14 cellular contexts compared by ENCODE assay signal in the genomic region with DNA sequence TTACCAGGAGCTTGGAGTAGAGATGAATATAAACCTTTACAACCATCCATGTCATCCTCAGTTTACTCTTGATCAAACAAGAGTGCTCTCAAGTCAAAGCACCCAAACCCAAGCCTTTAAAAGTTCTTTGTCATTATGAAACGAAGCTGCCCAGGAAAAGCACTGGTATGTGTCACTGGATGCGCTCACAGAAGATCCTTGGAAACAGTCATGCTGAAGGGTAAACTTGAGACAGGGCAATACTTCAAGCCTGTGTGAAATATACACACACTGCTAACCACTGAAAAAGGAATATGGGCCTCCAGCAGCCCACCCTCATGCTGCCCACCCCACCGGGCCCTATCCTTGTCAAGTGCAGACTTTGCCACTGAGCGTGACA.
DNase-seq lines count a peak whose midpoint lies in the region; ATAC-seq, FAIRE-seq and TF ChIP-seq lines count a peak whose summit lies in the region.
"Had no signal": no experiment of that assay in that cellular context is flagged by ENCODE, and none has a peak within 500 bp of the region (broad histone marks: within the 10 kb centered on the region; RNA-seq: fewer than 3 reads in every experiment).

No MANE protein-coding gene starts in this region.

- H3K18ac ChIP-seq in H1 (ENCODE audit: extremely low read depth, low read length) (no peak overlapping the region), mesendoderm (ENCODE audit: low read length) (no peak overlapping the region)

- H2BK120ac ChIP-seq in H1 (replicated peaks; ENCODE audit: low read depth, low read length) (no peak overlapping the region), mesendoderm (ENCODE audit: low read depth, low read length) (no peak overlapping the region)

- TF ChIP-seq EP300 in H1 (IDR thresholded peaks at IDR 0.05; ENCODE audit: borderline replicate concordance in 1 of 2, low read depth in 2 of 2, low read length in 2 of 2) = no peak

- FAIRE-seq in H1 (lab: Jason Lieb, UNC) = no peak

- H3K36me3 ChIP-seq in H1 (ENCODE audit: control insufficient read depth in 2 of 4, insufficient read depth in 4 of 4, low read length in 3 of 4) (peaks cover 0 to 10% (median 6%) of the 10 kb centered on the region in 4 experiments; a peak in 6 of 8 replicates), thyroid gland (peaks cover 0 to 4% of the 10 kb centered on the region in 2 donors), mesendoderm (ENCODE audit: control insufficient read depth, insufficient read depth, low read length) (no peaks in the 10 kb centered on the region)

- H3K27me3 Mint-ChIP-seq in activated naive CD4-positive, alpha-beta T cell treated with anti-CD3 and anti-CD28 coated beads for 36 hours (ENCODE audit: low read depth) = no peaks in the 10 kb centered on the region

- peaks cover 16% of the 10 kb centered on the region for H3K36me3 Mint-ChIP-seq in activated naive CD4-positive, alpha-beta T cell treated with anti-CD3 and anti-CD28 coated beads for 36 hours (ENCODE audit: low read depth)

- ATAC-seq in HG03097 (IDR thresholded peaks at IDR 0.05; ENCODE audit: low FRiP score, unreplicated experiment) = peak; percentile 23
- ATAC-seq in HG02973 (IDR thresholded peaks at IDR 0.05; ENCODE audit: unreplicated experiment) = no peak
- ATAC-seq: lower lobe of right lung had no signal

- H4K8ac ChIP-seq in H1 (ENCODE audit: extremely low read depth, insufficient read depth, low read length) (no peak overlapping the region), mesendoderm (ENCODE audit: low read depth, low read length) (no peak overlapping the region)

- POLR2A ChIA-PET in H1 (lab: Charles Lee; ENCODE audit: partially characterized antibody) = interaction anchor here (1.0 to 2.1 kb wide), 2 partner anchors 9 to 21 kb away, joined by 3 to 7 read pairs; no protein-coding TSS in a partner anchor

- 0 out of 2 replicates have a peak overlapping the region, but pooled peaks have one; percentile 18 for H2BK12ac ChIP-seq in H1 (ENCODE audit: low read depth, low read length)

- H2BK20ac ChIP-seq in H1 (ENCODE audit: low read length) = no peak overlapping the region

- intact Hi-C loops in activated naive CD4-positive, alpha-beta T cell treated with anti-CD3 and anti-CD28 coated beads for 36 hours (cut with micrococcal nuclease) = loop anchor here (1.0 to 2.0 kb wide), 2 partner anchors 15 to 38 kb away; no protein-coding TSS in a partner anchor
- intact Hi-C loops in thyroid gland (cut with DNase I) = no loop called here

- H3K9ac ChIP-seq in H1 (replicated peaks in 1 of 4; ENCODE audit: extremely low read depth in 1 of 4, low read depth in 3 of 4, low read length in 3 of 4) (no peak overlapping the region), mesendoderm (ENCODE audit: low read length) (no peak overlapping the region)

- H3K79me2 ChIP-seq in H1 (ENCODE audit: control insufficient read depth in 1 of 2, insufficient read depth in 2 of 2, low read length in 2 of 2) = no peaks in the 10 kb centered on the region
- no peaks in the 10 kb centered on the region for H3K79me2 ChIP-seq in mesendoderm (ENCODE audit: control insufficient read depth, insufficient read depth, low read length)

- no peak overlapping the region for H3K23ac ChIP-seq in H1 (ENCODE audit: insufficient read length)
- no peak overlapping the region for H3K23ac ChIP-seq in mesendoderm (ENCODE audit: low read length)

- H4K91ac ChIP-seq in H1 (replicated peaks; ENCODE audit: insufficient read length, low read length) = no peak overlapping the region

- no peaks in the 10 kb centered on the region for H3K9me3 ChIP-seq in H1 (ENCODE audit: insufficient read depth in 2 of 2, low read depth in 1 of 2, low read length in 1 of 2)
- H3K9me3 ChIP-seq in thyroid gland = no peaks in the 10 kb centered on the region
- H3K9me3 ChIP-seq: lower lobe of right lung had no signal

- no peak overlapping the region for H2AK5ac ChIP-seq in H1 (ENCODE audit: low read depth, low read length)
- H2AK5ac ChIP-seq in mesendoderm (ENCODE audit: low read length) = no peak overlapping the region

- peaks cover 2 to 6% of the 10 kb centered on the region in 2 experiments for H4K20me1 ChIP-seq in H1 (replicated peaks in 1 of 2; ENCODE audit: control insufficient read depth in 1 of 2, insufficient read depth in 2 of 2, low read length in 2 of 2)

- H3K27ac ChIP-seq in H1 (ENCODE audit: low read depth, low read length) (no peak overlapping the region), thyroid gland (peak overlapping the region in 2 of 3 donors; percentile 93 to 96), mesendoderm (ENCODE audit: low read depth, low read length) (no peak overlapping the region)
- H3K27ac ChIP-seq: coronary artery, HL-60 had no signal

- no peak overlapping the region for H3K4me2 ChIP-seq in H1 (ENCODE audit: insufficient read depth in 1 of 2, low read depth in 2 of 2, low read length in 2 of 2)
- no peak overlapping the region for H3K4me2 ChIP-seq in mesendoderm (ENCODE audit: low read length)

- H3K4me3 ChIP-seq in H1 (ENCODE audit: extremely low read depth in 1 of 4, insufficient read depth in 2 of 4, low read depth in 3 of 4, low read length in 4 of 4) = no peak overlapping the region
- H3K4me3 ChIP-seq in thyroid gland (replicated peaks in 1 of 3) = no peak overlapping the region
- no peak overlapping the region for H3K4me3 ChIP-seq in mesendoderm (ENCODE audit: low read length)
- H3K4me3 ChIP-seq: coronary artery, lower lobe of right lung had no signal

- WGBS in H1 (ENCODE audit: extremely low coverage in 1 of 2, insufficient coverage in 1 of 2, insufficient read length in 1 of 2, insufficient replicate concordance in 2 of 2, low coverage in 1 of 2, low lambda C conversion rate in 2 of 2, missing lambda C conversion rate in 1 of 2), 2 experiments = 93% methylated on average over 4 of the region's 4 CpGs; no CpG with 5 or more reads in 1 of the 2 experiments
- 85 to 87% methylated on average over 4 of the region's 4 CpGs for WGBS in thyroid gland, 2 donors
- no CpG with 5 or more reads among the region's 4 CpGs for WGBS in mesendoderm (ENCODE audit: extremely low coverage, insufficient coverage, low lambda C conversion rate)

- H3K27ac Mint-ChIP-seq in activated naive CD4-positive, alpha-beta T cell treated with anti-CD3 and anti-CD28 coated beads for 36 hours = peak overlapping the region; percentile 36

- H3K79me1 ChIP-seq in H1 (ENCODE audit: low read depth, low read length) (no peaks in the 10 kb centered on the region), mesendoderm (ENCODE audit: low read length) (peaks cover 1% of the 10 kb centered on the region)

- no peak for TF ChIP-seq POLR2A in H1 (IDR thresholded peaks at IDR 0.05; ENCODE audit: control extremely low read depth in 1 of 2, low read depth in 2 of 2, low read length in 2 of 2)
- TF ChIP-seq POLR2A in thyroid gland (IDR thresholded peaks at IDR 0.05) = no peak

- no peaks in the 10 kb centered on the region for H3K23me2 ChIP-seq in H1 (ENCODE audit: low read depth, low read length)

- no peak for TF ChIP-seq RAD21 in H1 (IDR thresholded peaks at IDR 0.05 in 1 of 2, conservative IDR thresholded peaks at IDR 0.05 in 1 of 2; ENCODE audit: low read depth in 2 of 2, low read length in 2 of 2)

- TF ChIP-seq CTCF in H1 (IDR thresholded peaks at IDR 0.05; ENCODE audit: control extremely low read depth in 1 of 3, insufficient read depth in 1 of 3, low read depth in 1 of 3, low read length in 3 of 3) = no peak
- TF ChIP-seq CTCF in thyroid gland (IDR thresholded peaks at IDR 0.05) = no peak

- H3K4me3 Mint-ChIP-seq in activated naive CD4-positive, alpha-beta T cell treated with anti-CD3 and anti-CD28 coated beads for 36 hours = no peak overlapping the region

- H3K27me3 ChIP-seq in H1 (replicated peaks in 1 of 4; ENCODE audit: control insufficient read depth in 3 of 4, extremely low read depth in 1 of 4, insufficient read depth in 3 of 4, low read length in 3 of 4) (no peaks in the 10 kb centered on the region), thyroid gland (no peaks in the 10 kb centered on the region), mesendoderm (ENCODE audit: insufficient read depth, low read length, poor library complexity) (no peaks in the 10 kb centered on the region)

- H3K4ac ChIP-seq in H1 (replicated peaks; ENCODE audit: insufficient read length, low read depth, low read length) = no peak overlapping the region
- no peak overlapping the region for H3K4ac ChIP-seq in mesendoderm (ENCODE audit: low read depth, low read length)

- H3K4me1 Mint-ChIP-seq in activated naive CD4-positive, alpha-beta T cell treated with anti-CD3 and anti-CD28 coated beads for 36 hours (ENCODE audit: low read depth) = peaks cover 24% of the 10 kb centered on the region

- H3K56ac ChIP-seq in H1 (replicated peaks; ENCODE audit: insufficient read length, low read depth, low read length) (no peak overlapping the region), mesendoderm (ENCODE audit: low read length) (no peak overlapping the region)

- in situ Hi-C loops in KBM-7 (cut with MboI; ENCODE audit: low pct_unique_long_range_greater_than_20kb, low sequenced_read_pairs) = no loop called here

- H3K14ac ChIP-seq in H1 (ENCODE audit: insufficient read length) = no peak overlapping the region

- CTCF ChIA-PET in activated naive CD4-positive, alpha-beta T cell treated with anti-CD3 and anti-CD28 coated beads for 36 hours (lab: Charles Lee) = no interaction called here
- CTCF ChIA-PET in H1 (lab: Charles Lee; ENCODE audit: partially characterized antibody) = interaction anchor here (0.9 to 6.4 kb wide), 5 partner anchors 10 to 59 kb away, joined by 3 to 33 read pairs (median 3); no protein-coding TSS in a partner anchor

- no peaks in the 10 kb centered on the region for H3K9me3 Mint-ChIP-seq in activated naive CD4-positive, alpha-beta T cell treated with anti-CD3 and anti-CD28 coated beads for 36 hours

- H2BK5ac ChIP-seq in H1 (ENCODE audit: low read depth, low read length) (no peak overlapping the region), mesendoderm (ENCODE audit: low read length) (no peak overlapping the region)

- H2AFZ ChIP-seq in H1 (ENCODE audit: low read length) = no peak overlapping the region

- H2BK15ac ChIP-seq in H1 (ENCODE audit: low read length) (no peak overlapping the region), mesendoderm (replicated peaks; ENCODE audit: low read depth) (no peak overlapping the region)

- H3K4me1 ChIP-seq in H1 (replicated peaks in 1 of 4; ENCODE audit: control insufficient read depth in 3 of 4, insufficient read depth in 4 of 4, low read length in 3 of 4) = peaks cover 0 to 10% (median 3%) of the 10 kb centered on the region in 4 experiments; a peak in 4 of 7 replicates
- H3K4me1 ChIP-seq in thyroid gland = peaks cover 14 to 52% of the 10 kb centered on the region in 2 donors
- peaks cover 2% of the 10 kb centered on the region for H3K4me1 ChIP-seq in mesendoderm (ENCODE audit: control insufficient read depth, low read depth, low read length)

- DNase-seq in activated naive CD4-positive, alpha-beta T cell treated with anti-CD3 and anti-CD28 coated beads for 36 hours = no peak
- DNase-seq in activated naive CD4-positive, alpha-beta T cell treated with anti-CD3 and anti-CD28 coated beads, Interleukin-2, amount 50 U/mL, for 16 hours = no peak
- DNase-seq in H1 (ENCODE audit: low read depth in 1 of 2, low spot score in 2 of 2) (no peak), thyroid gland (no peak), KBM-7 (no peak), mesendoderm (no peak)
- DNase-seq: ACHN, lower lobe of right lung, NCI-H2081 treated with DMSO at 0.1 percent for 48 hours, SHP77 had no signal

- no peak overlapping the region for H4K5ac ChIP-seq in H1 (ENCODE audit: insufficient read length, low read depth, low read length)
- H4K5ac ChIP-seq in mesendoderm (ENCODE audit: low read length) = no peak overlapping the region

Comparison
In these comparisons a context has a peak if more than half of its experiments do, and no peak if none do; other contexts are left out.
1. H3K27ac ChIP-seq: peak in thyroid gland (2 of 3); none in H1 (single experiment) and mesendoderm (single experiment).